22 cellular contexts compared by ENCODE assay signal in genomic region chr1:43321331-43321891, GRCh38. TPM values are rescaled to one million over a fixed set of nuclear protein-coding genes. Genes with fewer than 3 reads are reported as not detected.
"Had no signal": no experiment of that assay in that cellular context is flagged by ENCODE, and none has a peak within 500 bp of the region (broad histone marks: within the 10 kb centered on the region; RNA-seq: fewer than 3 reads in every experiment).

No MANE protein-coding gene starts in this region.

- H3K27me3 ChIP-seq: brain microvascular endothelial cell, foreskin keratinocyte, hepatocyte, tibial nerve had no signal

- H3K27ac ChIP-seq: brain microvascular endothelial cell, epithelial cell of prostate, foreskin keratinocyte, hepatocyte, tibial nerve, VCaP had no signal

- H3K36me3 ChIP-seq: brain microvascular endothelial cell had no signal

- H3K4me3 ChIP-seq: hepatocyte, lung, tibial nerve had no signal

- H2AFZ ChIP-seq: hepatocyte had no signal

- ATAC-seq: activated T-cell treated with anti-CD3 and anti-CD28 coated beads, Interleukin-2, amount 50 U/mL, for 72 hours; foreskin keratinocyte; left cardiac atrium had no signal

- H3K79me2 ChIP-seq: hepatocyte had no signal

- H3K4me2 ChIP-seq: hepatocyte had no signal

- H3K4me1 ChIP-seq: foreskin keratinocyte had no signal

- DNase-seq: activated CD4-positive, CD25-positive, alpha-beta regulatory T cell treated with anti-CD3 and anti-CD28 coated beads, Interleukin-2, amount 50 U/mL, for 72 hours; activated CD8-positive, alpha-beta memory T cell treated with anti-CD3 and anti-CD28 coated beads for 24 hours; activated CD8-positive, alpha-beta memory T cell treated with anti-CD3 and anti-CD28 coated beads, Interleukin-2, amount 50 U/mL, for 48 hours; activated naive CD4-positive, alpha-beta T cell; activated T-cell treated with anti-CD3 and anti-CD28 coated beads, Interleukin-2, amount 50 U/mL, for 72 hours; anterior cingulate cortex; brain microvascular endothelial cell; effector CD8-positive, alpha-beta T cell; foreskin keratinocyte; midbrain; occipital lobe; retina; stimulated activated CD4-positive, alpha-beta T cell treated with anti-CD3 and anti-CD28 coated beads, Interleukin-2, amount 100 ng/mL, for 24 hours had no signal

RNA-seq across cellular contexts. Expression of gene MPL, which starts 16.2 kb away (rescaled TPM):
- total RNA-seq: activated T-cell treated with anti-CD3 and anti-CD28 coated beads, Interleukin-2, amount 50 U/mL, for 72 hours; fibroblast of lung; foreskin keratinocyte; hepatocyte; occipital lobe; skeletal muscle tissue; T-helper 1 cell treated with Interleukin-12 subunit alpha and Interleukin-12 subunit beta and Interleukin-4 antibody, amounts not matched to agents 30 ng/mL and 1 ng/mL, for 36 hours had no signal
- polyA plus RNA-seq: fibroblast of lung, foreskin keratinocyte had no signal

RNA-seq across cellular contexts. Expression of gene TIE1, which starts 20.6 kb away (rescaled TPM):
- total RNA-seq: fibroblast of lung, foreskin keratinocyte had no signal
- polyA plus RNA-seq: foreskin keratinocyte had no signal

RNA-seq across cellular contexts. Expression of gene C1orf210, which starts 36.0 kb away (rescaled TPM):
- total RNA-seq: fibroblast of lung; left cardiac atrium; occipital lobe; skeletal muscle tissue; T-helper 1 cell treated with Interleukin-12 subunit alpha and Interleukin-12 subunit beta and Interleukin-4 antibody, amounts not matched to agents 30 ng/mL and 1 ng/mL, for 36 hours; tibial nerve had no signal
- polyA plus RNA-seq: fibroblast of lung had no signal
